2 cellular contexts compared by ENCODE assay signal in the genomic region with DNA sequence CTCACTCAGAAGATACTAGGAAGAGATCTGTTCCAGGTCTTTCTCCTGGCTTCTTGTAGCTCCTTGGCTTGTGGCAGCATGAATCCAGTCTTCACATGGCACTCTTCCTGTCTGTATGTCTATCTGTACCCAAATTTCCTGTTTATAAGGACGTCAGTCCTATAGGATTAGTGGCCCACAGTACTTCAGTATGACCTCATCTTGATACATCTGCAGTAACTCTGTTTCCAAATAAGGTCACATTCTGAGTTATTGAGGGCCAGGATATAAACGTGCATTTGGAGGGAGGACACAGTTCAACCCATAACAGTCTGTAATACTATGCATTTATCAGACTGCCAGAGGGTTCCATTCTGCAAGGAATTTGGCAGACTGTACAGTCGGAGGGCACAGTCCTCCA.
A peak's percentile ranks its signal among the peaks of the same experiment; 100 is the strongest.
TF ChIP-seq lines count a peak whose summit lies in the region.

No MANE protein-coding gene starts in this region.

TF ChIP-seq in HEK293, 187 proteins besides CTCF, POLR2A, EP300 and RAD21:
- TF ChIP-seq ZNF629 (tag by site-specific recombination; IDR thresholded peaks at IDR 0.05) (peak; percentile 55), IKZF3 (tag by site-specific recombination; IDR thresholded peaks at IDR 0.05) (no peak), ZNF366 (tag by site-specific recombination; conservative IDR thresholded peaks at IDR 0.05) (no peak)
- TF ChIP-seq, protein P1, sequence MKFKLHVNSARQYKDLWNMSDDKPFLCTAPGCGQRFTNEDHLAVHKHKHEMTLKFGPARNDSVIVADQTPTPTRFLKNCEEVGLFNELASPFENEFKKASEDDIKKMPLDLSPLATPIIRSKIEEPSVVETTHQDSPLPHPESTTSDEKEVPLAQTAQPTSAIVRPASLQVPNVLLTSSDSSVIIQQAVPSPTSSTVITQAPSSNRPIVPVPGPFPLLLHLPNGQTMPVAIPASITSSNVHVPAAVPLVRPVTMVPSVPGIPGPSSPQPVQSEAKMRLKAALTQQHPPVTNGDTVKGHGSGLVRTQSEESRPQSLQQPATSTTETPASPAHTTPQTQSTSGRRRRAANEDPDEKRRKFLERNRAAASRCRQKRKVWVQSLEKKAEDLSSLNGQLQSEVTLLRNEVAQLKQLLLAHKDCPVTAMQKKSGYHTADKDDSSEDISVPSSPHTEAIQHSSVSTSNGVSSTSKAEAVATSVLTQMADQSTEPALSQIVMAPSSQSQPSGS (tag by site-specific recombination; IDR thresholded peaks at IDR 0.05; ENCODE audit: low read depth): peak; percentile 47; the same call in 1 of the 2 replicates

TF ChIP-seq in K562, 482 proteins besides CTCF, POLR2A, EP300 and RAD21:
- no peak for TF ChIP-seq TBP (optimal IDR thresholded peaks at IDR 0.05; ENCODE audit: low read depth, low read length)
- TF ChIP-seq EP400 (IDR thresholded peaks at IDR 0.05): no peak
- no peak for TF ChIP-seq ZNF184 (CRISPR knock-in tag; IDR thresholded peaks at IDR 0.05)
- TF ChIP-seq ZBTB1 (CRISPR knock-in tag; IDR thresholded peaks at IDR 0.05; ENCODE audit: borderline replicate concordance, low read depth): no peak
- no peak for TF ChIP-seq ESRRA (IDR thresholded peaks at IDR 0.05; ENCODE audit: borderline replicate concordance, low read depth)
- TF ChIP-seq KDM4B (IDR thresholded peaks at IDR 0.05; ENCODE audit: borderline replicate concordance in 2 of 2, low read depth in 1 of 2): no peak
- TF ChIP-seq RHOXF2B (CRISPR knock-in tag; conservative IDR thresholded peaks at IDR 0.05): no peak
- no peak for TF ChIP-seq JUNB (CRISPR knock-in tag; conservative IDR thresholded peaks at IDR 0.05)
